In the genomic region with DNA sequence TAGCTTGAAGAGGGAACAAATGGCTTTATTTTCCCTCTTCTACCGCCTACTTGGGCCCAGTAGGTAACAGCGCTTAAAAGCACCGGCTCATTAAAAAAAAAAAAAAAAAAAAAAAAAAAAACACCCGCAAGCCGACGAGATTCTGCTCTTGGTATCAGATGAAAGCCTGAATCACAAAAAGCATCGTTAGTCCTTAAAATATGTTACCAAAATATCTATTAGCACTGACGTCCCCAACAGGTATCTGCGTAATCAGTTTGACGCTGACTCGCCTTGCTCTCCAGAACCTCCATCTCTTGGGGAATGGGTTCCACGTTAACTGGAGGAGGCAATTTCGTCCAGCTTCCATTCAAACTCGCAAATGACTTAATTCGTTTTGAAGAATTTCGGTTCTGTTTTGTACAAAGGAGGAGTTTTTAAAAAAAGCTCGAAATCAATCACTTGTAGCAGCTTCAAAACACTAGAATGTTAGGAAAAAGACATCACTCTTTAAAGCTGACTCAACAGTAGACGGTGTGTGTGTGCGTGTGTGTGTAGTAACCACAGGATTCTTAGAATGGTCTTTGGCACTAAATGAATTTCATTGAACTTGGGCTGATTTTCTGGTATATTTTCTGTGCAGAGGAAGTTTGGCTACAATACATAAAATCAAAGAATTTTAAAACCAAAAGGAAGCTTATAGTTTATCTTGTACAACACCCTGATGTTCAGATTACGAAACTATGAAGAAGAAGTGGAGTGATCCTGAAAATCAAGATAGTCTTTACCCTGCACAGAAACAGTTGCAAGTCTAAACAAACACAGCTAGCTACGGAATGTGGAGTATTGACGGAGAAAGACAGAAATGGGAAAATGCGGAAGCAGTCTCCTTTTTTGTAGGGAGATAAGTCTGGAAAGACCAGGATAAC, we compare ENCODE assay signal across 8 cellular contexts. TPM values are rescaled to one million over a fixed set of nuclear protein-coding genes. Genes with fewer than 3 reads are reported as not detected.
DNase-seq lines count a peak whose midpoint lies in the region; ATAC-seq and TF ChIP-seq lines count a peak whose summit lies in the region.

No MANE protein-coding gene starts in this region.

- H3K4me1 ChIP-seq in HEK293 (ENCODE audit: control insufficient read depth, insufficient read depth, low read length) (peaks cover 10% of the 10 kb centered on the region), PC-3 (ENCODE audit: insufficient read depth, low read length) (peaks cover 25% of the 10 kb centered on the region), rectal smooth muscle tissue (ENCODE audit: control insufficient read depth, insufficient read depth, low read length) (peaks cover 5% of the 10 kb centered on the region)

- peak overlapping the region; percentile 95 for H3K4me3 ChIP-seq in HEK293 (ENCODE audit: low read depth, low read length)
- peak overlapping the region; percentile 98 for H3K4me3 ChIP-seq in PC-3 (ENCODE audit: low read length)
- H3K4me3 ChIP-seq in rectal smooth muscle tissue (ENCODE audit: low read length): peak overlapping the region; percentile 97

- BruUV-seq in PC-3 (replicated peaks; lab: Mats Ljungman, UMichigan): TSS peak; percentile 63

- H3K27me3 ChIP-seq in PC-3 (ENCODE audit: low read length) (no peaks in the 10 kb centered on the region), rectal smooth muscle tissue (ENCODE audit: control insufficient read depth, insufficient read depth, low read length) (no peaks in the 10 kb centered on the region)

- CTCF ChIA-PET in HEK293 (lab: Yijun Ruan, JAX): interaction anchor here (0.5 to 1.8 kb wide), 5 partner anchors 15 to 780 kb away, joined by 3 to 5 read pairs (median 3); no protein-coding TSS in a partner anchor
- CTCF ChIA-PET in PC-3 (lab: Charles Lee): no interaction called here
- CTCF ChIA-PET in activated naive CD4-positive, alpha-beta T cell treated with anti-CD3 and anti-CD28 coated beads, Interleukin-2, amount 10 ng/mL, durations not matched to agents 7 days and 5 days (lab: Charles Lee): interaction anchor here (1.2 to 2.5 kb wide), 4 partner anchors 12 to 84 kb away, joined by 3 to 9 read pairs (median 4); no protein-coding TSS in a partner anchor

- H3K9me3 ChIP-seq in HEK293 (ENCODE audit: control insufficient read depth, insufficient read depth, low read depth, low read length): no peaks in the 10 kb centered on the region
- no peaks in the 10 kb centered on the region for H3K9me3 ChIP-seq in PC-3 (ENCODE audit: low read length)

- H3K9me2 ChIP-seq in PC-3 (replicated peaks; ENCODE audit: low read length): no peaks in the 10 kb centered on the region

- H3K9ac ChIP-seq in PC-3 (ENCODE audit: low read length): peak overlapping the region; percentile 69
- H3K9ac ChIP-seq in rectal smooth muscle tissue (ENCODE audit: low read length): peak overlapping the region; percentile 92

- H3F3A ChIP-seq in PC-3 (ENCODE audit: low read length, unreplicated experiment): no peaks in the 10 kb centered on the region

- H3K79me2 ChIP-seq in PC-3 (ENCODE audit: low read length): peaks cover 37% of the 10 kb centered on the region

- H3K4me1 Mint-ChIP-seq in activated naive CD4-positive, alpha-beta T cell treated with anti-CD3 and anti-CD28 coated beads, Interleukin-2, amount 10 ng/mL, durations not matched to agents 7 days and 5 days: peaks cover 41% of the 10 kb centered on the region

- peaks cover 15% of the 10 kb centered on the region for H3K36me3 Mint-ChIP-seq in activated naive CD4-positive, alpha-beta T cell treated with anti-CD3 and anti-CD28 coated beads, Interleukin-2, amount 10 ng/mL, durations not matched to agents 7 days and 5 days

- peak overlapping the region; percentile 99 for H3K27ac Mint-ChIP-seq in activated naive CD4-positive, alpha-beta T cell treated with anti-CD3 and anti-CD28 coated beads, Interleukin-2, amount 10 ng/mL, durations not matched to agents 7 days and 5 days

- no peaks in the 10 kb centered on the region; a peak in 1 of 3 replicates for H3K36me3 ChIP-seq in HEK293 (ENCODE audit: control insufficient read depth in 2 of 2, insufficient read depth in 1 of 2, low read length in 2 of 2)
- H3K36me3 ChIP-seq in PC-3 (ENCODE audit: low read depth, low read length): no peaks in the 10 kb centered on the region
- H3K36me3 ChIP-seq in rectal smooth muscle tissue (ENCODE audit: control insufficient read depth, insufficient read depth, low read length): no peaks in the 10 kb centered on the region

- H3K4me3 Mint-ChIP-seq in activated naive CD4-positive, alpha-beta T cell treated with anti-CD3 and anti-CD28 coated beads, Interleukin-2, amount 10 ng/mL, durations not matched to agents 7 days and 5 days: peak overlapping the region; percentile 99

- peaks cover 7% of the 10 kb centered on the region; the same call in 1 of the 2 replicates for H4K20me1 ChIP-seq in PC-3 (ENCODE audit: low read length)

- peak overlapping the region; percentile 94 for H3K4me2 ChIP-seq in PC-3 (ENCODE audit: low read length)

- peaks cover 2% of the 10 kb centered on the region for H3K9me3 Mint-ChIP-seq in activated naive CD4-positive, alpha-beta T cell treated with anti-CD3 and anti-CD28 coated beads, Interleukin-2, amount 10 ng/mL, durations not matched to agents 7 days and 5 days

- peaks cover 4% of the 10 kb centered on the region for H3K27me3 Mint-ChIP-seq in activated naive CD4-positive, alpha-beta T cell treated with anti-CD3 and anti-CD28 coated beads, Interleukin-2, amount 10 ng/mL, durations not matched to agents 7 days and 5 days

- TF ChIP-seq CTCF in HEK293 (tag by site-specific recombination; IDR thresholded peaks at IDR 0.05) (no peak), PC-3 (conservative IDR thresholded peaks at IDR 0.05; ENCODE audit: low read depth, low read length) (no peak), omental fat pad (IDR thresholded peaks at IDR 0.05) (no peak)

- POLR2A ChIA-PET in HEK293 (lab: Yijun Ruan, JAX) (interaction anchor here (0.6 to 1.9 kb wide), 4 partner anchors 16 to 413 kb away, joined by 3 to 5 read pairs (median 3); partner anchors contain the start of gene GTF3C3), PC-3 (lab: Charles Lee; ENCODE audit: unreplicated experiment) (interaction anchor here (0.7 kb wide), 1 partner anchor 136 kb away, joined by 5 read pairs; no protein-coding TSS in a partner anchor)

- intact Hi-C loops in PC-3 (cut with micrococcal nuclease): loop anchor here (1.0 to 10.0 kb wide), 4 partner anchors 60 to 247 kb away; partner anchors contain the start of gene GTF3C3
- intact Hi-C loops in head of caudate nucleus (cut with DNase I): loop anchor here (10.0 kb wide), 2 partner anchors 57 to 147 kb away; no protein-coding TSS in a partner anchor

- H2AFZ ChIP-seq in PC-3 (ENCODE audit: low read length): peak overlapping the region; percentile 97

- ATAC-seq in PC-3 (no peak), HG03139 (IDR thresholded peaks at IDR 0.05; ENCODE audit: unreplicated experiment) (no peak), omental fat pad (ENCODE audit: low FRiP score) (no peak)

- DNase-seq in DMS114 treated with DMSO at 0.1 percent for 48 hours (lab: John Stamatoyannopoulos, UW; ENCODE audit: unreplicated experiment): peak; percentile 17
- DNase-seq in PC-3: peak; percentile 43
- DNase-seq in activated naive CD4-positive, alpha-beta T cell treated with anti-CD3 and anti-CD28 coated beads, Interleukin-2, amount 10 ng/mL, durations not matched to agents 7 days and 5 days: peak; percentile 77
- DNase-seq in head of caudate nucleus: peak in 25 of 42 donors; percentile 14 to 66 (median 29)
- DNase-seq in omental fat pad (ENCODE audit: low spot score): no peak

- H3K27ac ChIP-seq in HEK293 (ENCODE audit: extremely low read depth, low read depth, low read length) (peak overlapping the region; percentile 95), PC-3 (ENCODE audit: low read length) (peak overlapping the region; percentile 58), rectal smooth muscle tissue (ENCODE audit: low read depth, low read length) (peak overlapping the region; percentile 78)

TF ChIP-seq in HEK293, 187 proteins besides CTCF, POLR2A, EP300 and RAD21 (continues in another document):
- TF ChIP-seq GLI4 (tag by site-specific recombination; IDR thresholded peaks at IDR 0.05) (no peak), ZNF629 (tag by site-specific recombination; IDR thresholded peaks at IDR 0.05) (peak; percentile 47), ZNF366 (tag by site-specific recombination; conservative IDR thresholded peaks at IDR 0.05) (0 out of 2 replicates have a peak, but pooled peaks have one; percentile 15), EGR2 (tag by site-specific recombination; IDR thresholded peaks at IDR 0.05; ENCODE audit: low read depth) (no peak)
- TF ChIP-seq, protein P1, sequence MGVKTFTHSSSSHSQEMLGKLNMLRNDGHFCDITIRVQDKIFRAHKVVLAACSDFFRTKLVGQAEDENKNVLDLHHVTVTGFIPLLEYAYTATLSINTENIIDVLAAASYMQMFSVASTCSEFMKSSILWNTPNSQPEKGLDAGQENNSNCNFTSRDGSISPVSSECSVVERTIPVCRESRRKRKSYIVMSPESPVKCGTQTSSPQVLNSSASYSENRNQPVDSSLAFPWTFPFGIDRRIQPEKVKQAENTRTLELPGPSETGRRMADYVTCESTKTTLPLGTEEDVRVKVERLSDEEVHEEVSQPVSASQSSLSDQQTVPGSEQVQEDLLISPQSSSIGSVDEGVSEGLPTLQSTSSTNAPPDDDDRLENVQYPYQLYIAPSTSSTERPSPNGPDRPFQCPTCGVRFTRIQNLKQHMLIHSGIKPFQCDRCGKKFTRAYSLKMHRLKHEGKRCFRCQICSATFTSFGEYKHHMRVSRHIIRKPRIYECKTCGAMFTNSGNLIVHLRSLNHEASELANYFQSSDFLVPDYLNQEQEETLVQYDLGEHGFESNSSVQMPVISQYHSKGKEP (tag by site-specific recombination; IDR thresholded peaks at IDR 0.05): 0 out of 2 replicates have a peak, but pooled peaks have one; percentile 8
- TF ChIP-seq, protein P2, sequence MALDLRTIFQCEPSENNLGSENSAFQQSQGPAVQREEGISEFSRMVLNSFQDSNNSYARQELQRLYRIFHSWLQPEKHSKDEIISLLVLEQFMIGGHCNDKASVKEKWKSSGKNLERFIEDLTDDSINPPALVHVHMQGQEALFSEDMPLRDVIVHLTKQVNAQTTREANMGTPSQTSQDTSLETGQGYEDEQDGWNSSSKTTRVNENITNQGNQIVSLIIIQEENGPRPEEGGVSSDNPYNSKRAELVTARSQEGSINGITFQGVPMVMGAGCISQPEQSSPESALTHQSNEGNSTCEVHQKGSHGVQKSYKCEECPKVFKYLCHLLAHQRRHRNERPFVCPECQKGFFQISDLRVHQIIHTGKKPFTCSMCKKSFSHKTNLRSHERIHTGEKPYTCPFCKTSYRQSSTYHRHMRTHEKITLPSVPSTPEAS (tag by site-specific recombination; IDR thresholded peaks at IDR 0.05): peak; percentile 59

RNA-seq across cellular contexts. Expression of gene PGAP1, which starts 1.1 kb away (rescaled TPM):
- total RNA-seq in PC-3 (2014; rRNA removed) (3.5 and 4.5 TPM in 2 replicates), omental fat pad (10 to 100 TPM in 2 of 4 donors, 1 to 10 TPM in 2; 7.9 to 87.5 (median 10.8) TPM)
